Comparison of ENCODE assay signal across 13 cellular contexts in the genomic region with DNA sequence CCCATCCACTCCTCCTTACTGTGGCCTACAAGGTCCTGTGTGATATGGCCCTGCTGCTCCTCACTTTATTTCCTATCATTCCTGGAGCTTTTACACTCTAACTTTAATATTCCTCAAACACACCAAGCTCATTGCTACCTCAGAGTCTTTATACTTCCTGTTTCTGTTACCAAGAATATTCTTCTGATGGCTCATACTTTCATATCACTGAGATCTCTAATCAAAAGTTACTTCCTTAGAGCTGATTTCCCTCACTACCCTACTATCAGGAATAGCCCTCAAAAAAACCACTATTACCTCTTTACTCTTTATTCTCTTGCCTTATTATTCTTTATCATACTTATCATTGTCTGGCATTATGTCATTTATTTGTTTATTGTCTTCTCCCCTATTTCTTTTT. TPM values are rescaled to one million over a fixed set of nuclear protein-coding genes. Genes with fewer than 3 reads are reported as not detected.
DNase-seq lines count a peak whose midpoint lies in the region; ATAC-seq, FAIRE-seq and TF ChIP-seq lines count a peak whose summit lies in the region.
"Had no signal": no experiment of that assay in that cellular context is flagged by ENCODE, and none has a peak within 500 bp of the region (broad histone marks: within the 10 kb centered on the region; RNA-seq: fewer than 3 reads in every experiment).

No MANE protein-coding gene starts in this region.

- no peak for TF ChIP-seq CTCF in HFFc6 (IDR thresholded peaks at IDR 0.05)
- no peak for TF ChIP-seq CTCF in endothelial cell of umbilical vein (IDR thresholded peaks at IDR 0.05; ENCODE audit: extremely low read depth in 1 of 2, insufficient read depth in 1 of 2, low read depth in 1 of 2, low read length in 2 of 2)
- no peak for TF ChIP-seq CTCF in Peyer's patch (IDR thresholded peaks at IDR 0.05)
- TF ChIP-seq CTCF in upper lobe of right lung (IDR thresholded peaks at IDR 0.05) = no peak

- no peaks in the 10 kb centered on the region for H4K20me1 ChIP-seq in endothelial cell of umbilical vein (replicated peaks; ENCODE audit: control insufficient read depth, extremely low read depth, insufficient read depth, low read length)

- peaks cover 28% of the 10 kb centered on the region for H3K36me3 Mint-ChIP-seq in CD4-positive, CD25-positive, alpha-beta regulatory T cell
- H3K36me3 Mint-ChIP-seq in HFFc6 (ENCODE audit: low read depth) = peaks cover 25% of the 10 kb centered on the region

- peak overlapping the region; percentile 43 to 78 (median 57) for H3K4me3 Mint-ChIP-seq in CD4-positive, CD25-positive, alpha-beta regulatory T cell
- H3K4me3 Mint-ChIP-seq in HFFc6 = peak overlapping the region; percentile 33

- no peak for FAIRE-seq in endothelial cell of umbilical vein (lab: Jason Lieb, UNC)

- H3K9ac ChIP-seq in endothelial cell of umbilical vein (replicated peaks; ENCODE audit: extremely low read depth, insufficient read depth, low read length) = no peak overlapping the region

- H3K4me1 Mint-ChIP-seq in CD4-positive, CD25-positive, alpha-beta regulatory T cell = peaks cover 25 to 39% (median 33%) of the 10 kb centered on the region in 4 donors
- peaks cover 44% of the 10 kb centered on the region for H3K4me1 Mint-ChIP-seq in HFFc6 (ENCODE audit: low read depth)

- no peaks in the 10 kb centered on the region for H3K79me2 ChIP-seq in endothelial cell of umbilical vein (ENCODE audit: control insufficient read depth, insufficient read depth, low read length)

- peak overlapping the region; percentile 31 for H2AFZ ChIP-seq in endothelial cell of umbilical vein (ENCODE audit: low read depth, low read length)

- DNase-seq in CD4-positive, CD25-positive, alpha-beta regulatory T cell = peak in 1 of 3 donors; percentile 23
- DNase-seq in HFFc6 = no peak
- peak; percentile 18 for DNase-seq in endothelial cell of umbilical vein (ENCODE audit: low read depth, low spot score)
- no peak for DNase-seq in Peyer's patch
- DNase-seq in upper lobe of right lung = no peak
- DNase-seq: activated effector memory CD4-positive, alpha-beta T cell treated with anti-CD3 and anti-CD28 coated beads, Interleukin-2, amount 50 U/mL, for 16 hours; foreskin melanocyte; NCI-H1694; nucleus accumbens; stimulated activated CD4-positive, alpha-beta T cell treated with anti-CD3 and anti-CD28 coated beads, Interleukin-12 subunit alpha, Interleukin-12 subunit beta, amount 100 ng/mL, for 4 hours had no signal

- CTCF ChIA-PET in endothelial cell of umbilical vein (lab: Charles Lee) = interaction anchor here (1.9 kb wide), 1 partner anchor 17 kb away, joined by 4 read pairs; no protein-coding TSS in a partner anchor

- H3K4me1 ChIP-seq in CD4-positive, CD25-positive, alpha-beta regulatory T cell (ENCODE audit: control insufficient read depth, insufficient read depth, low read length, poor library complexity, severe bottlenecking) = peaks cover 27% of the 10 kb centered on the region
- H3K4me1 ChIP-seq in endothelial cell of umbilical vein (ENCODE audit: control insufficient read depth, extremely low read depth, insufficient read depth, low read length) = peaks cover 15% of the 10 kb centered on the region
- H3K4me1 ChIP-seq in Peyer's patch = peaks cover 0 to 4% (median 0%) of the 10 kb centered on the region in 4 donors
- peaks cover 2% of the 10 kb centered on the region for H3K4me1 ChIP-seq in upper lobe of right lung

- H3K9me3 ChIP-seq in CD4-positive, CD25-positive, alpha-beta regulatory T cell (ENCODE audit: control insufficient read depth in 2 of 2, low read length in 2 of 2) = no peaks in the 10 kb centered on the region
- no peaks in the 10 kb centered on the region for H3K9me3 ChIP-seq in endothelial cell of umbilical vein (replicated peaks; ENCODE audit: control insufficient read depth, insufficient read depth, low read length)
- H3K9me3 ChIP-seq in Peyer's patch = no peaks in the 10 kb centered on the region
- H3K9me3 ChIP-seq in upper lobe of right lung = no peaks in the 10 kb centered on the region

- intact Hi-C loops in endothelial cell of umbilical vein (cut with micrococcal nuclease) (no loop called here), upper lobe of right lung (cut with DNase I) (no loop called here)

- peak overlapping the region; percentile 77 to 78 (median 77) for H3K27ac Mint-ChIP-seq in CD4-positive, CD25-positive, alpha-beta regulatory T cell
- peak overlapping the region; percentile 75 for H3K27ac Mint-ChIP-seq in HFFc6

- peak; percentile 56 to 72 for ATAC-seq in CD4-positive, CD25-positive, alpha-beta regulatory T cell (ENCODE audit: low read depth in 2 of 2)
- ATAC-seq in SK-N-SH treated with all-trans-retinoic acid at 6 μM for 48 hours (peak; percentile 40; the same call in 1 of the 3 replicates), GM18505 (IDR thresholded peaks at IDR 0.05; ENCODE audit: unreplicated experiment) (no peak), upper lobe of right lung (no peak), GM18907 (IDR thresholded peaks at IDR 0.05; ENCODE audit: unreplicated experiment) (no peak)

- H3K27me3 ChIP-seq in CD4-positive, CD25-positive, alpha-beta regulatory T cell (ENCODE audit: control insufficient read depth, insufficient read depth, low read length) = no peaks in the 10 kb centered on the region
- no peaks in the 10 kb centered on the region for H3K27me3 ChIP-seq in endothelial cell of umbilical vein (ENCODE audit: control insufficient read depth in 2 of 2, insufficient read depth in 2 of 2, low read length in 2 of 2)
- no peaks in the 10 kb centered on the region for H3K27me3 ChIP-seq in Peyer's patch
- H3K27me3 ChIP-seq in upper lobe of right lung = no peaks in the 10 kb centered on the region

- POLR2A ChIA-PET in endothelial cell of umbilical vein (lab: Charles Lee) = no interaction called here

- BruUV-seq in endothelial cell of umbilical vein (replicated peaks; lab: Mats Ljungman, UMichigan) = no TSS peak

- peak overlapping the region; percentile 61 for H3K4me3 ChIP-seq in CD4-positive, CD25-positive, alpha-beta regulatory T cell (ENCODE audit: low read depth, low read length)
- H3K4me3 ChIP-seq in endothelial cell of umbilical vein (replicated peaks in 1 of 3; ENCODE audit: insufficient read depth in 1 of 3, low read depth in 1 of 3, low read length in 3 of 3) = no peak overlapping the region
- H3K4me3 ChIP-seq in Peyer's patch = no peak overlapping the region
- no peak overlapping the region for H3K4me3 ChIP-seq in upper lobe of right lung

- peak overlapping the region; percentile 59 for H3K4me2 ChIP-seq in endothelial cell of umbilical vein (ENCODE audit: insufficient read depth, low read length)

- dilution Hi-C loops in endothelial cell of umbilical vein (cut with MboI; ENCODE audit: extremely low pct_ligation_motif_present, low sequenced_read_pairs) = no loop called here

- H3K9me3 Mint-ChIP-seq in CD4-positive, CD25-positive, alpha-beta regulatory T cell = peaks cover 0 to 5% (median 0%) of the 10 kb centered on the region in 7 donors
- H3K9me3 Mint-ChIP-seq in HFFc6 = no peaks in the 10 kb centered on the region

- TF ChIP-seq POLR2A in endothelial cell of umbilical vein (IDR thresholded peaks at IDR 0.05; ENCODE audit: low read depth, low read length) (no peak), Peyer's patch (IDR thresholded peaks at IDR 0.05) (no peak), GM18505 (IDR thresholded peaks at IDR 0.05; ENCODE audit: borderline replicate concordance, extremely low read depth, insufficient read depth, insufficient read length) (no peak)

- peak overlapping the region; percentile 61 for H3K27ac ChIP-seq in CD4-positive, CD25-positive, alpha-beta regulatory T cell (ENCODE audit: insufficient read depth, low read length, poor library complexity, severe bottlenecking)
- H3K27ac ChIP-seq in endothelial cell of umbilical vein (ENCODE audit: insufficient read depth, low read depth, low read length) (peak overlapping the region; percentile 3), Peyer's patch (no peak overlapping the region), upper lobe of right lung (no peak overlapping the region)

- no peaks in the 10 kb centered on the region for H3K9me1 ChIP-seq in endothelial cell of umbilical vein (replicated peaks; ENCODE audit: control insufficient read depth, extremely low read depth, insufficient read depth, low read length)

- peaks cover 16% of the 10 kb centered on the region for H3K36me3 ChIP-seq in CD4-positive, CD25-positive, alpha-beta regulatory T cell (ENCODE audit: control insufficient read depth, insufficient read depth, low read length)
- H3K36me3 ChIP-seq in endothelial cell of umbilical vein (ENCODE audit: control insufficient read depth in 2 of 2, extremely low read depth in 1 of 2, insufficient read depth in 2 of 2, low read length in 2 of 2) = peaks cover 0 to 4% of the 10 kb centered on the region in 2 experiments
- peaks cover 0 to 74% (median 0%) of the 10 kb centered on the region in 3 donors for H3K36me3 ChIP-seq in Peyer's patch
- H3K36me3 ChIP-seq in upper lobe of right lung = peaks cover 69% of the 10 kb centered on the region

- no peaks in the 10 kb centered on the region for H3K27me3 Mint-ChIP-seq in CD4-positive, CD25-positive, alpha-beta regulatory T cell
- no peaks in the 10 kb centered on the region; the same call in 1 of the 2 replicates for H3K27me3 Mint-ChIP-seq in HFFc6 (ENCODE audit: insufficient read depth)

TF ChIP-seq in SK-N-SH treated with all-trans-retinoic acid at 6 μM for 48 hours, 23 proteins besides CTCF, POLR2A, EP300 and RAD21 (continues in another document):
- TF ChIP-seq OSR1 (CRISPR knock-in tag; IDR thresholded peaks at IDR 0.05) = no peak
- no peak for TF ChIP-seq ZNF70 (CRISPR knock-in tag; IDR thresholded peaks at IDR 0.05)

TF ChIP-seq in endothelial cell of umbilical vein, 7 proteins besides CTCF, POLR2A, EP300 and RAD21:
- TF ChIP-seq GATA2 (IDR thresholded peaks at IDR 0.05; ENCODE audit: insufficient read depth, insufficient read length, low read depth, low read length) (peak; percentile 79), MYC (IDR thresholded peaks at IDR 0.05; ENCODE audit: low read depth, low read length) (no peak)

RNA-seq across cellular contexts. Expression of a gene that starts 5.8 kb away (rescaled TPM):
- total RNA-seq in CD4-positive, CD25-positive, alpha-beta regulatory T cell = 42.4 TPM
- 10 to 100 TPM; 10.8 to 18.0 (median 11.0) TPM for polyA plus RNA-seq in CD4-positive, CD25-positive, alpha-beta regulatory T cell
- 10 to 100 TPM; 49.7 to 66.4 (median 59.8) TPM for total RNA-seq in HFFc6 (2021; fragmentation: NEBNext Ultra II Directional; extraction: Animal tissue kit (Norgen Biotek cat#: 25700))
- 29.8 and 30.4 TPM in 2 replicates for total RNA-seq in endothelial cell of umbilical vein
- 7.8 and 13.5 TPM in 2 replicates for polyA plus RNA-seq in endothelial cell of umbilical vein
- 17.3 and 20.2 TPM in 2 replicates for polyA plus RNA-seq in endothelial cell of umbilical vein (2011; cell fraction: cytosol; rRNA removed)
- 21.4 and 23.3 TPM in 2 replicates for polyA plus RNA-seq in endothelial cell of umbilical vein (2011; cell fraction: nucleus; rRNA removed)
- polyA plus RNA-seq in endothelial cell of umbilical vein (2012) = 32.9 and 37.3 TPM in 2 replicates
- 16.7 and 17.1 TPM in 2 replicates for polyA minus RNA-seq in endothelial cell of umbilical vein
- 6.3 TPM for polyA minus RNA-seq in endothelial cell of umbilical vein (2011; cell fraction: cytosol; rRNA and poly(A)+ RNA removed)
- polyA minus RNA-seq in endothelial cell of umbilical vein (2011; cell fraction: nucleus; rRNA and poly(A)+ RNA removed) = 24.3 and 32.6 TPM in 2 replicates
- total RNA-seq in Peyer's patch = 10 to 100 TPM; 28.2 to 42.0 (median 32.4) TPM
- 38.0 TPM for total RNA-seq in upper lobe of right lung

Comparison
In these comparisons a context has a peak if more than half of its experiments do, and no peak if none do; other contexts are left out.
1. ATAC-seq: peak in CD4-positive, CD25-positive, alpha-beta regulatory T cell (2 of 2) and SK-N-SH treated with all-trans-retinoic acid at 6 μM for 48 hours (single experiment); none in GM18505 (single experiment), upper lobe of right lung (single experiment) and GM18907 (single experiment).
2. H3K27ac ChIP-seq: peak in CD4-positive, CD25-positive, alpha-beta regulatory T cell (single experiment) and endothelial cell of umbilical vein (single experiment); none in Peyer's patch (0 of 4) and upper lobe of right lung (single experiment).